ENCODE assay signal across 8 cellular contexts in the genomic region with DNA sequence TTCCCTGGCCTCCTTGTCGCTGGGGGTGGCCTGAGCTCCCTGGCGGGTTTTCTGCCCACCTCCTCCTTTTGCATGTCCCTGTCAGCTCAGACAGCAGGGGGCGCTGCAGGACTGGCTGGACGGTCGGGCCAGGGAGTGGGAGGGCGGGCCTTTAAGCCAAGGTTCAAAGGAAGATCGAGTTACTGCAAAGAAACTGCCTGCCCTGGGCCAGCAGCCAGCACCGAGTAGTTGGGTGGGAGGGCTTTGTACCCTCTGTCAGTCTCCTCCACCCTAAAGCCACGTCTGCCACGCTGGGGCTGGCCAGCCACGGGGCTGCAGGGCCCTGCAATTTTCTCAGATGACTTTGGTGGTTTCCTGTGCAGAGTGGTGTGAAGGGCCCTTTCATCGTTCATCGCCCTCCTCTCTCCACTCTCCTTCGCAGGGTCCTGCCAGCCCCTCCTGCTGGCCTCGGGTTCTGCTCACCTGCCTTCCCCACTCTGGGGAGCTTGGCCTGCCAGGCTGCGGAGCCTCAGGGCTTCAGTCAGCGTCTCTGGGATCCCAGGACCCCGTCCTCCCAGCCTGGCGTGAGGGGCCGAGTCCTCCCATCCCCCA.
A peak's percentile ranks its signal among the peaks of the same experiment; 100 is the strongest.
DNase-seq lines count a peak whose midpoint lies in the region; ATAC-seq lines count a peak whose summit lies in the region.

No MANE protein-coding gene starts in this region.

- no peaks in the 10 kb centered on the region for H3K4me1 Mint-ChIP-seq in memory B cell

- H3K4me3 Mint-ChIP-seq in memory B cell, result no peak overlapping the region

- H3K9me3 Mint-ChIP-seq in memory B cell, result no peaks in the 10 kb centered on the region

- DNase-seq in ELR (ENCODE audit: low read depth) (peak; percentile 56), HK-2 (ENCODE audit: unreplicated experiment) (peak; percentile 90), NCI-H82 treated with DMSO at 0.1 percent for 48 hours (lab: John Stamatoyannopoulos, UW; ENCODE audit: unreplicated experiment) (peak; percentile 66), memory B cell (ENCODE audit: low spot score in 2 of 2) (peak; percentile 90 to 93), amniotic stem cell (lab: John Stamatoyannopoulos, UW) (no peak)
- DNase-seq in activated CD8-positive, alpha-beta memory T cell treated with anti-CD3 and anti-CD28 coated beads for 1 hour (ENCODE audit: extremely low read depth in 1 of 2, low read depth in 1 of 2), result peak; percentile 82 to 91
- DNase-seq in effector CD8-positive, alpha-beta T cell (lab: John Stamatoyannopoulos, UW), result peak; percentile 92
- peak; percentile 77 to 88 (median 88) for DNase-seq in stimulated activated CD4-positive, alpha-beta T cell treated with anti-CD3 and anti-CD28 coated beads, TNF-alpha, amount 100 ng/mL, for 4 hours (ENCODE audit: low read depth in 3 of 3)

- peak; percentile 94 for ATAC-seq in memory B cell (ENCODE audit: low read depth)

- no peaks in the 10 kb centered on the region for H3K36me3 Mint-ChIP-seq in memory B cell

- peaks cover 10% of the 10 kb centered on the region for H3K27me3 Mint-ChIP-seq in memory B cell

- no peak overlapping the region for H3K27ac Mint-ChIP-seq in memory B cell
